ENCODE assay signal across 16 cellular contexts in genomic region chr16:78461496-78461938, GRCh38.
DNase-seq lines count a peak whose midpoint lies in the region; ATAC-seq and TF ChIP-seq lines count a peak whose summit lies in the region.
"Had no signal": no experiment of that assay in that cellular context is flagged by ENCODE, and none has a peak within 500 bp of the region (broad histone marks: within the 10 kb centered on the region; RNA-seq: fewer than 3 reads in every experiment).

No MANE protein-coding gene starts in this region.

- H3K27ac ChIP-seq in breast epithelium (no peak overlapping the region), right lobe of liver (peak overlapping the region; percentile 36 to 44 (median 36)), osteoblast (ENCODE audit: low read depth, low read length) (no peak overlapping the region)
- H3K27ac ChIP-seq: left ventricle myocardium inferior, WERI-Rb-1 had no signal

- no peak overlapping the region for H2AFZ ChIP-seq in osteoblast (ENCODE audit: low read length)

- H3K27me3 ChIP-seq in breast epithelium = no peaks in the 10 kb centered on the region
- H3K27me3 ChIP-seq in right lobe of liver = no peaks in the 10 kb centered on the region
- no peaks in the 10 kb centered on the region for H3K27me3 ChIP-seq in osteoblast (ENCODE audit: insufficient read depth, low read length)

- ATAC-seq in right lobe of liver = peak; percentile 81 to 95 (median 94)
- ATAC-seq: Panc1; stimulated activated naive B cell treated with anti-CD40 and anti-IgM and Interleukin-4, amounts not matched to agents 10 μg/mL and 1 μg/mL and 100 μg/mL, for 72 hours had no signal

- intact Hi-C loops in MCF 10A (cut with micrococcal nuclease) (no loop called here), breast epithelium (cut with DNase I; ENCODE audit: low total_unique reads) (no loop called here), right lobe of liver (cut with DNase I) (no loop called here)

- no peak for TF ChIP-seq POLR2A in breast epithelium (IDR thresholded peaks at IDR 0.05)
- TF ChIP-seq POLR2A in right lobe of liver (IDR thresholded peaks at IDR 0.05) = no peak

- CTCF ChIA-PET in MCF 10A (lab: Yijun Ruan, JAX) = interaction anchor here (0.6 to 0.8 kb wide), 4 partner anchors 10 to 1661 kb away, joined by 3 read pairs; no protein-coding TSS in a partner anchor

- H3K4me1 ChIP-seq in breast epithelium = no peaks in the 10 kb centered on the region
- H3K4me1 ChIP-seq in right lobe of liver = peaks cover 0 to 25% (median 0%) of the 10 kb centered on the region in 4 donors
- no peaks in the 10 kb centered on the region for H3K4me1 ChIP-seq in osteoblast (ENCODE audit: insufficient read depth, low read length)
- H3K4me1 ChIP-seq: left ventricle myocardium inferior had no signal

- H4K20me1 ChIP-seq in osteoblast (ENCODE audit: insufficient read depth, low read length) = no peaks in the 10 kb centered on the region

- POLR2A ChIA-PET in MCF 10A (lab: Yijun Ruan, JAX) = interaction anchor here (0.6 kb wide), 1 partner anchor 1546 kb away, joined by 3 read pairs; no protein-coding TSS in a partner anchor

- H3K9me3 Mint-ChIP-seq in MCF 10A (ENCODE audit: unreplicated experiment) (peaks cover 14% of the 10 kb centered on the region), chondrocyte (ENCODE audit: low read depth) (peaks cover 3% of the 10 kb centered on the region), type B pancreatic cell (peaks cover 4% of the 10 kb centered on the region)

- H3K4me2 ChIP-seq in osteoblast (ENCODE audit: insufficient read depth, low read length) = no peak overlapping the region

- peaks cover 0 to 6% of the 10 kb centered on the region in 2 donors for H3K9me3 ChIP-seq in breast epithelium
- no peaks in the 10 kb centered on the region for H3K9me3 ChIP-seq in right lobe of liver
- peaks cover 4% of the 10 kb centered on the region for H3K9me3 ChIP-seq in osteoblast (ENCODE audit: low read depth, low read length)
- H3K9me3 ChIP-seq: left ventricle myocardium inferior had no signal

- H3K4me1 Mint-ChIP-seq in MCF 10A (ENCODE audit: insufficient read depth, unreplicated experiment) (peaks cover 21% of the 10 kb centered on the region), chondrocyte (ENCODE audit: low read depth) (peaks cover 37% of the 10 kb centered on the region), type B pancreatic cell (ENCODE audit: unreplicated experiment) (peaks cover 25% of the 10 kb centered on the region)
- H3K4me1 Mint-ChIP-seq: activated naive CD4-positive, alpha-beta T cell treated with anti-CD3 and anti-CD28 coated beads, Interleukin-2, amount 10 ng/mL, durations not matched to agents 7 days and 5 days had no signal

- H3K79me2 ChIP-seq in osteoblast (ENCODE audit: insufficient read depth, low read length) = no peaks in the 10 kb centered on the region

- DNase-seq in MCF 10A (ENCODE audit: unreplicated experiment) (peak; percentile 68), breast epithelium (ENCODE audit: low spot score in 2 of 2) (no peak), chondrocyte (ENCODE audit: low spot score) (no peak), right lobe of liver (peak in 1 of 3 donors; percentile 70), type B pancreatic cell (ENCODE audit: extremely low spot score, unreplicated experiment) (no peak), osteoblast (ENCODE audit: insufficient read length, low spot score, missing footprints) (no peak), NCI-H1092 treated with DMSO at 0.1 percent for 48 hours (lab: John Stamatoyannopoulos, UW) (no peak)
- DNase-seq in activated CD8-positive, alpha-beta memory T cell treated with anti-CD3 and anti-CD28 coated beads, Interleukin-2, amount 50 U/mL, for 4 hours = no peak
- DNase-seq: activated naive CD4-positive, alpha-beta T cell treated with anti-CD3 and anti-CD28 coated beads, Interleukin-2, amount 10 ng/mL, durations not matched to agents 7 days and 5 days; central memory CD4-positive, alpha-beta T cell; hippocampal formation; left ventricle myocardium inferior; stimulated activated naive B cell treated with anti-CD40 and anti-IgM and Interleukin-4, amounts not matched to agents 10 μg/mL and 1 μg/mL and 100 μg/mL, for 72 hours; WERI-Rb-1 had no signal

- no peak for TF ChIP-seq CTCF in MCF 10A (IDR thresholded peaks at IDR 0.05; ENCODE audit: unreplicated experiment)
- TF ChIP-seq CTCF in breast epithelium (IDR thresholded peaks at IDR 0.05) = no peak
- TF ChIP-seq CTCF in chondrocyte (IDR thresholded peaks at IDR 0.05) = no peak
- TF ChIP-seq CTCF in right lobe of liver (IDR thresholded peaks at IDR 0.05) = no peak
- no peak for TF ChIP-seq CTCF in type B pancreatic cell (conservative IDR thresholded peaks at IDR 0.05)
- TF ChIP-seq CTCF in osteoblast (IDR thresholded peaks at IDR 0.05; ENCODE audit: extremely low read depth, low read depth, low read length) = no peak

- WGBS in right lobe of liver (ENCODE audit: insufficient coverage, low coverage, low lambda C conversion rate, missing lambda C conversion rate) = 15% methylated on average over 6 of the region's 6 CpGs

- H3K4me3 ChIP-seq in breast epithelium (no peak overlapping the region), right lobe of liver (no peak overlapping the region), osteoblast (ENCODE audit: insufficient read depth, low read length) (no peak overlapping the region)
- H3K4me3 ChIP-seq: left ventricle myocardium inferior had no signal

- H3K27ac Mint-ChIP-seq in MCF 10A (ENCODE audit: low read depth, unreplicated experiment) (peak overlapping the region; percentile 68), chondrocyte (ENCODE audit: unreplicated experiment) (peak overlapping the region; percentile 32), type B pancreatic cell (peak overlapping the region; percentile 56)
- H3K27ac Mint-ChIP-seq: activated naive CD4-positive, alpha-beta T cell treated with anti-CD3 and anti-CD28 coated beads, Interleukin-2, amount 10 ng/mL, durations not matched to agents 7 days and 5 days; stimulated activated naive B cell treated with anti-CD40 and anti-IgM and Interleukin-4, amounts not matched to agents 10 μg/mL and 1 μg/mL and 100 μg/mL, for 72 hours had no signal

- no peaks in the 10 kb centered on the region for H3K36me3 Mint-ChIP-seq in MCF 10A (ENCODE audit: insufficient read depth, unreplicated experiment)
- H3K36me3 Mint-ChIP-seq in chondrocyte (ENCODE audit: low read depth) = no peaks in the 10 kb centered on the region
- peaks cover 4% of the 10 kb centered on the region for H3K36me3 Mint-ChIP-seq in type B pancreatic cell
- H3K36me3 Mint-ChIP-seq: activated naive CD4-positive, alpha-beta T cell treated with anti-CD3 and anti-CD28 coated beads, Interleukin-2, amount 10 ng/mL, durations not matched to agents 7 days and 5 days had no signal

- H3K36me3 ChIP-seq in breast epithelium = no peaks in the 10 kb centered on the region
- H3K36me3 ChIP-seq in right lobe of liver = no peaks in the 10 kb centered on the region
- H3K36me3 ChIP-seq in osteoblast (ENCODE audit: insufficient read depth, low read length) = no peaks in the 10 kb centered on the region
- H3K36me3 ChIP-seq: left ventricle myocardium inferior, WERI-Rb-1 had no signal

- BruUV-seq in MCF 10A (replicated peaks; lab: Mats Ljungman, UMichigan) = no TSS peak

- H3K27me3 Mint-ChIP-seq in MCF 10A (ENCODE audit: insufficient read depth, unreplicated experiment) (no peaks in the 10 kb centered on the region), chondrocyte (ENCODE audit: low read depth) (no peaks in the 10 kb centered on the region), type B pancreatic cell (peaks cover 19% of the 10 kb centered on the region)
- H3K27me3 Mint-ChIP-seq: activated naive CD4-positive, alpha-beta T cell treated with anti-CD3 and anti-CD28 coated beads, Interleukin-2, amount 10 ng/mL, durations not matched to agents 7 days and 5 days; stimulated activated naive B cell treated with anti-CD40 and anti-IgM and Interleukin-4, amounts not matched to agents 10 μg/mL and 1 μg/mL and 100 μg/mL, for 72 hours had no signal

- peak overlapping the region; percentile 44 for H3K4me3 Mint-ChIP-seq in MCF 10A (ENCODE audit: unreplicated experiment)
- no peak overlapping the region for H3K4me3 Mint-ChIP-seq in chondrocyte (ENCODE audit: unreplicated experiment)
- H3K4me3 Mint-ChIP-seq in type B pancreatic cell = peak overlapping the region; percentile 69
- H3K4me3 Mint-ChIP-seq: activated naive CD4-positive, alpha-beta T cell treated with anti-CD3 and anti-CD28 coated beads, Interleukin-2, amount 10 ng/mL, durations not matched to agents 7 days and 5 days; neural crest cell; stimulated activated naive B cell treated with anti-CD40 and anti-IgM and Interleukin-4, amounts not matched to agents 10 μg/mL and 1 μg/mL and 100 μg/mL, for 72 hours had no signal

Comparison
In these comparisons a context has a peak if more than half of its experiments do, and no peak if none do; other contexts are left out.
1. H3K27ac ChIP-seq: peak in right lobe of liver (3 of 3); none in breast epithelium (0 of 2) and osteoblast (single experiment).
2. Peak in every context shown above with its lines, with median percentiles within 50 percentile points of each other: H3K27ac Mint-ChIP-seq.